ENCODE assay signal across 1 cellular context in genomic region chr14:60945984-60946383, GRCh38.
TF ChIP-seq lines count a peak whose summit lies in the region.

No MANE protein-coding gene starts in this region.

TF ChIP-seq in GM23338, 12 proteins besides CTCF, POLR2A, EP300 and RAD21 (continued from another document):
- TF ChIP-seq ZNF462 (CRISPR knock-in tag; IDR thresholded peaks at IDR 0.05) (no peak), REST (IDR thresholded peaks at IDR 0.05; ENCODE audit: unreplicated experiment) (no peak), ETS1 (IDR thresholded peaks at IDR 0.05) (no peak), STAT1 (IDR thresholded peaks at IDR 0.05; ENCODE audit: unreplicated experiment) (no peak), CREB1 (CRISPR knock-in tag; IDR thresholded peaks at IDR 0.05; ENCODE audit: low read depth) (no peak), EZH2 (IDR thresholded peaks at IDR 0.05; ENCODE audit: low read depth, unreplicated experiment) (no peak), JUNB (IDR thresholded peaks at IDR 0.05; ENCODE audit: unreplicated experiment) (no peak), ZNF114 (CRISPR knock-in tag; IDR thresholded peaks at IDR 0.05) (no peak), NANOG (IDR thresholded peaks at IDR 0.05; ENCODE audit: borderline replicate concordance) (no peak), POLR2AphosphoS5 (IDR thresholded peaks at IDR 0.05; ENCODE audit: low read depth) (no peak), EZH2phosphoT487 (IDR thresholded peaks at IDR 0.05; ENCODE audit: unreplicated experiment) (no peak)
TF ChIP-seq in GM23338: peak in this region for 0.
